23 cellular contexts compared by ENCODE assay signal in the genomic region with DNA sequence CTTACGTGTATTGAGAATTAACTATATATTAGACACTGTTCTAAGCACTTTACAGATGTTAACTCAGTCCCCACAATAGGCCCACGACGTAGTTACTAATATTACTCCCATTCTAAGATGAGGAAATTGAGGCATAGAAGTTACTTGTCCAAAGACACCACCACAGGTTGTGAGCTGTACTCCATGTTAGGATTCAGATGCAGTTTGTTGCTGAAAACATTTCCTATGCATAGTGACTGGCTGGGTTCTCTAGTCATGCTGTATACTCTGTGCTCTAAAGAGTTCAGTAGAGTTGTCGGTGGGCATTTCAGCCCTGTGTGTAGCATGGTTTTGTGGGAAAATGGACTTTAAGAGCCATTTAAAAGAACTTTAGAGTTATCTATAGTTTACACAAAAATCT.
"Had no signal": no experiment of that assay in that cellular context is flagged by ENCODE, and none has a peak within 500 bp of the region (broad histone marks: within the 10 kb centered on the region; RNA-seq: fewer than 3 reads in every experiment).

No MANE protein-coding gene starts in this region.

- H3K4me1 Mint-ChIP-seq: naive B cell; stimulated activated memory B cell treated with anti-CD40 and anti-IgM and Interleukin-4, amounts not matched to agents 10 μg/mL and 1 μg/mL and 100 μg/mL, for 72 hours; stimulated activated naive CD8-positive, alpha-beta T cell treated with anti-CD3 and anti-CD28 coated beads, Interleukin-15, amount 100 ng/mL, for 72 hours had no signal

- H3K27ac ChIP-seq: hepatocyte, right lobe of liver, vagina had no signal

- H3K4me2 ChIP-seq: hepatocyte, smooth muscle cell had no signal

- DNase-seq: islet precursor cell; left ventricle myocardium inferior; mesendoderm; naive B cell; natural killer cell; nucleus accumbens; right lobe of liver; stimulated activated CD4-positive, alpha-beta T cell treated with anti-CD3 and anti-CD28 coated beads, Interleukin-1b, Interleukin-23, amount 100 ng/mL, for 48 hours; stimulated activated CD4-positive, alpha-beta T cell treated with anti-CD3 and anti-CD28 coated beads, Interleukin-2, amount 100 ng/mL, for 48 hours; stimulated activated CD4-positive, alpha-beta T cell treated with anti-CD3 and anti-CD28 coated beads, Interleukin-4, amount 100 ng/mL, for 4 hours; stimulated activated CD8-positive, alpha-beta memory T cell treated with anti-CD3 and anti-CD28 coated beads, Interleukin-4, amount 100 ng/mL, for 48 hours; stimulated activated naive CD4-positive, alpha-beta T cell treated with Interleukin-2 at 50 U/mL for 16 hours; stimulated activated naive CD8-positive, alpha-beta T cell treated with anti-CD3 and anti-CD28 coated beads, Interleukin-15, amount 100 ng/mL, for 72 hours; upper lobe of left lung had no signal

- H3K36me3 ChIP-seq: right lobe of liver had no signal

- H3K27me3 ChIP-seq: hepatocyte, right atrium auricular region, right lobe of liver, tibial nerve, upper lobe of left lung, vagina had no signal

- H3K27ac Mint-ChIP-seq: natural killer cell; progenitor cell of endocrine pancreas; stimulated activated memory B cell treated with anti-CD40 and anti-IgM and Interleukin-4, amounts not matched to agents 10 μg/mL and 1 μg/mL and 100 μg/mL, for 72 hours had no signal

- H3K4me3 ChIP-seq: hepatocyte, left ventricle myocardium inferior, lung, right atrium auricular region, right lobe of liver, smooth muscle cell, tibial nerve, upper lobe of left lung, vagina had no signal

- H3K4me3 Mint-ChIP-seq: mesothelial cell of epicardium; naive B cell; natural killer cell; stimulated activated memory B cell treated with anti-CD40 and anti-IgM and Interleukin-4, amounts not matched to agents 10 μg/mL and 1 μg/mL and 100 μg/mL, for 72 hours; stimulated activated naive CD8-positive, alpha-beta T cell treated with anti-CD3 and anti-CD28 coated beads, Interleukin-15, amount 100 ng/mL, for 72 hours had no signal

- H2AFZ ChIP-seq: hepatocyte had no signal

- H3K27me3 Mint-ChIP-seq: naive B cell; progenitor cell of endocrine pancreas; stimulated activated memory B cell treated with anti-CD40 and anti-IgM and Interleukin-4, amounts not matched to agents 10 μg/mL and 1 μg/mL and 100 μg/mL, for 72 hours; stimulated activated naive CD8-positive, alpha-beta T cell treated with anti-CD3 and anti-CD28 coated beads, Interleukin-15, amount 100 ng/mL, for 72 hours had no signal

- H3K79me2 ChIP-seq: hepatocyte had no signal

- ATAC-seq: natural killer cell; stimulated activated memory B cell treated with anti-CD40 and anti-IgM and Interleukin-4, amounts not matched to agents 10 μg/mL and 1 μg/mL and 100 μg/mL, for 72 hours; stimulated activated naive CD8-positive, alpha-beta T cell treated with anti-CD3 and anti-CD28 coated beads, Interleukin-15, amount 100 ng/mL, for 72 hours had no signal

- H3K9me3 ChIP-seq: right atrium auricular region, upper lobe of left lung, vagina had no signal

- H3K4me1 ChIP-seq: right lobe of liver, upper lobe of left lung, vagina had no signal
